ENCODE assay signal across 8 cellular contexts in genomic region chr7:151062399-151063211, GRCh38. TPM values are rescaled to one million over a fixed set of nuclear protein-coding genes. Genes with fewer than 3 reads are reported as not detected.
A peak's percentile ranks its signal among the peaks of the same experiment; 100 is the strongest.
DNase-seq lines count a peak whose midpoint lies in the region; ATAC-seq, FAIRE-seq and TF ChIP-seq lines count a peak whose summit lies in the region.

No MANE protein-coding gene starts in this region.

- H3K4me3 ChIP-seq in RWPE2 (ENCODE audit: severe bottlenecking) (peak overlapping the region; percentile 18), ovary (peak overlapping the region; percentile 28)

- WGBS in ovary, 3 donors, result 23 to 33% (median 24%) methylated on average over 36 to 43 of the region's 43 CpGs

- TF ChIP-seq CTCF in RWPE2 (IDR thresholded peaks at IDR 0.05; ENCODE audit: poor library complexity, severe bottlenecking), result no peak
- no peak for TF ChIP-seq CTCF in foreskin keratinocyte (conservative IDR thresholded peaks at IDR 0.05)
- no peak for TF ChIP-seq CTCF in ovary (IDR thresholded peaks at IDR 0.05)

- ATAC-seq in RWPE2 (ENCODE audit: low read depth) (peak; percentile 30), foreskin keratinocyte (peak; percentile 11), HG03457 (IDR thresholded peaks at IDR 0.05; ENCODE audit: unreplicated experiment) (no peak)

- intact Hi-C loops in ovary (cut with DNase I), result no loop called here

- H3K27ac ChIP-seq in RWPE2 (ENCODE audit: poor library complexity, severe bottlenecking) (peak overlapping the region; percentile 86), foreskin keratinocyte (no peak overlapping the region), ovary (peak overlapping the region in 1 of 2 donors; percentile 57)

- H3K9me3 ChIP-seq in RWPE2 (ENCODE audit: severe bottlenecking), result no peaks in the 10 kb centered on the region
- no peaks in the 10 kb centered on the region for H3K9me3 ChIP-seq in ovary

- DNase-seq in DMS53 (lab: John Stamatoyannopoulos, UW) (peak; percentile 100), RWPE2 (ENCODE audit: low spot score) (no peak), foreskin keratinocyte (peak in 1 of 2 donors; percentile 33), ovary (peak; percentile 66 to 77 (median 71)), frontal cortex (ENCODE audit: low spot score in 2 of 2) (no peak), NCI-H2029 (lab: John Stamatoyannopoulos, UW) (no peak)
- no peak for DNase-seq in activated effector memory CD4-positive, alpha-beta T cell treated with Interleukin-2 at 50 U/mL for 16 hours

- FAIRE-seq in frontal cortex (lab: Jason Lieb, UNC), result no peak

- TF ChIP-seq EP300 in ovary (IDR thresholded peaks at IDR 0.05), result no peak

- H3K36me3 ChIP-seq in RWPE2 (ENCODE audit: low read depth), result peaks cover 34% of the 10 kb centered on the region
- H3K36me3 ChIP-seq in ovary, result no peaks in the 10 kb centered on the region

- H3K27me3 ChIP-seq in RWPE2 (ENCODE audit: insufficient read depth, poor library complexity, severe bottlenecking) (no peaks in the 10 kb centered on the region), foreskin keratinocyte (no peaks in the 10 kb centered on the region), ovary (no peaks in the 10 kb centered on the region)

- peaks cover 28% of the 10 kb centered on the region for H3K4me1 ChIP-seq in RWPE2 (ENCODE audit: insufficient read depth, poor library complexity, severe bottlenecking)
- no peaks in the 10 kb centered on the region for H3K4me1 ChIP-seq in foreskin keratinocyte
- H3K4me1 ChIP-seq in ovary (ENCODE audit: insufficient read depth), result peaks cover 22% of the 10 kb centered on the region

- no peak for TF ChIP-seq POLR2A in ovary (IDR thresholded peaks at IDR 0.05)

RNA-seq across cellular contexts. Expression of gene SLC4A2, which starts 3.2 kb away (rescaled TPM):
- total RNA-seq in foreskin keratinocyte (70.8 and 83.6 TPM in 2 replicates), ovary (100 to 1,000 TPM in 4 of 7 donors, 10 to 100 TPM in 3; 55.6 to 127 (median 108) TPM), frontal cortex (10.6 TPM)
- polyA plus RNA-seq in foreskin keratinocyte (81.1 and 86.5 TPM in 2 replicates), ovary (10 to 100 TPM; 10.5 to 53.2 TPM)

RNA-seq across cellular contexts. Expression of gene CDK5, which starts 4.9 kb away (rescaled TPM):
- total RNA-seq in foreskin keratinocyte, result 17.7 and 18.6 TPM in 2 replicates
- polyA plus RNA-seq in foreskin keratinocyte, result 22.5 and 22.6 TPM in 2 replicates
- total RNA-seq in ovary, result 1 to 10 TPM; 2.7 to 5.9 (median 4.1) TPM
- 1 to 10 TPM; 3.8 to 9.4 TPM for polyA plus RNA-seq in ovary
- 47.7 TPM for total RNA-seq in frontal cortex

RNA-seq across cellular contexts. Expression of gene ASIC3, which starts 14.3 kb away (rescaled TPM):
- total RNA-seq in foreskin keratinocyte (0.25 and 0.95 TPM in 2 replicates), ovary (1 to 10 TPM; 2.5 to 9.4 (median 4.5) TPM), frontal cortex (0.82 TPM)
- polyA plus RNA-seq in foreskin keratinocyte (0.51 and 0.60 TPM in 2 replicates), ovary (1 to 10 TPM; 1.0 to 2.9 TPM)

RNA-seq across cellular contexts. Expression of gene FASTK, which starts 18.0 kb away (rescaled TPM):
- 49.4 and 55.2 TPM in 2 replicates for total RNA-seq in foreskin keratinocyte
- polyA plus RNA-seq in foreskin keratinocyte, result 64.6 and 71.5 TPM in 2 replicates
- total RNA-seq in ovary, result 10 to 100 TPM; 58.0 to 93.3 (median 75.8) TPM
- 10 to 100 TPM in 1 of 2 donors, 1 to 10 TPM in 1; 5.4 to 95.2 TPM for polyA plus RNA-seq in ovary
- 32.6 TPM for total RNA-seq in frontal cortex

RNA-seq across cellular contexts. Expression of gene TMUB1, which starts 20.7 kb away (rescaled TPM):
- 38.8 and 39.7 TPM in 2 replicates for total RNA-seq in foreskin keratinocyte
- polyA plus RNA-seq in foreskin keratinocyte, result 74.3 and 83.3 TPM in 2 replicates
- total RNA-seq in ovary, result 10 to 100 TPM; 19.0 to 40.3 (median 33.8) TPM
- 10 to 100 TPM in 1 of 2 donors, 1 to 10 TPM in 1; 1.9 to 28.8 TPM for polyA plus RNA-seq in ovary
- 10.2 TPM for total RNA-seq in frontal cortex

Comparison
In these comparisons a context has a peak if more than half of its experiments do, and no peak if none do; other contexts are left out.
1. DNase-seq: peak in DMS53 (single experiment) and ovary (5 of 5); none in RWPE2 (single experiment), frontal cortex (0 of 2), activated effector memory CD4-positive, alpha-beta T cell treated with Interleukin-2 at 50 U/mL for 16 hours (single experiment) and NCI-H2029 (single experiment).